ENCODE assay signal across 1 cellular context in the genomic region with DNA sequence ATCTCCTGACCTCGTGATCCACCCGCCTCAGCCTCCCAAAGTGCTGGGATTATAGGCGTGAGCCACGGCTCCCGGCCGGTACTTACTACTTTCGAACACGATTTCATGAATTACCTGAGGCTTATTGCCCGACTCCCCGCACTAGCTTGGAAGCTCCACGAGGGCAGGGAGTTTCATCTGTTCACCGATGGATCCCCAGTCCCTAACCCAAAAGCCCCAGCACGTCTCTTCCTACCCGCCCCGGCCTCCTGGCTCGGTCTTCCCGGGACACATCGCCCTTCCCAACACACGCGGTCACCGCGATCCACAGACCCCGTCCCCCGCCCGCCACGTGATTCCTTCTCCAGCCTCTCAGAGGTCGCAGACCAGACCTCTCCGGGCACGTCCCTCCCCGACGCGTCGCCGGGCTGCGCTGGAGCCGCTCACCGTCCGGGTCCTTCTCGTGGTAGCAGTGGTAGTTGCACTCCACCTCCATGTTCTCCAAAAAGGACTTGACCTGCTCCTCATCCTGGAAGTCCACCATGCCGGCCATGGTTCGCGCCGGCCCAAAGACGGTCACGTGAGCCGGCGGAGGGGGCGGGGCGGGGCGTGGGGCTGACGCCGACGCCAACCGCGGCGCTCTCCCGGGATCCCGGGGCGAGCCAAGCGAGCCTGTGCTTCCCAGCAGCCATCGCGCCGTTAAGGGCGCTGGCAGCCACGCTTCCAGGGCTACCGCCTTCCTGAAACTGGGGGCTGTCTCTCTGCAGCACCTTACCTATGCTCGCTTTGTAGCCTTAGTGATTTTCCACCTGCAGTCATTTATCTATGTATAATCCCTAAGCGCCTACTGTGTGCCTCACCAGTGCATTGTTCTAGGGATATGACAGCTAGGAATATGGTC.
TF ChIP-seq lines count a peak whose summit lies in the region.

A gene (minus strand): TSS at position 553 of the 880 bp plus-strand sequence. CDS start 21 bp downstream, at position 532.

TF ChIP-seq in K562, 482 proteins besides CTCF, POLR2A, EP300 and RAD21 (continued from another document and continues in another):
- TF ChIP-seq, protein P1, sequence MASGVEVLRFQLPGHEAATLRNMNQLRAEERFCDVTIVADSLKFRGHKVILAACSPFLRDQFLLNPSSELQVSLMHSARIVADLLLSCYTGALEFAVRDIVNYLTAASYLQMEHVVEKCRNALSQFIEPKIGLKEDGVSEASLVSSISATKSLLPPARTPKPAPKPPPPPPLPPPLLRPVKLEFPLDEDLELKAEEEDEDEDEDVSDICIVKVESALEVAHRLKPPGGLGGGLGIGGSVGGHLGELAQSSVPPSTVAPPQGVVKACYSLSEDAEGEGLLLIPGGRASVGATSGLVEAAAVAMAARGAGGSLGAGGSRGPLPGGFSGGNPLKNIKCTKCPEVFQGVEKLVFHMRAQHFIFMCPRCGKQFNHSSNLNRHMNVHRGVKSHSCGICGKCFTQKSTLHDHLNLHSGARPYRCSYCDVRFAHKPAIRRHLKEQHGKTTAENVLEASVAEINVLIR (CRISPR knock-in tag; IDR thresholded peaks at IDR 0.05), result no peak
- no peak for TF ChIP-seq RBM39 (optimal IDR thresholded peaks at IDR 0.05; ENCODE audit: low read depth, low read length)
- 0 out of 2 replicates have a peak, but pooled peaks have one; percentile 36 for TF ChIP-seq MYNN (IDR thresholded peaks at IDR 0.05)
- no peak for TF ChIP-seq MYNN (CRISPR knock-in tag; IDR thresholded peaks at IDR 0.05)
- peak; percentile 86; the same call in 1 of the 2 replicates for TF ChIP-seq ZBED1 (IDR thresholded peaks at IDR 0.05)
- no peak; the same call in 1 of the 2 replicates for TF ChIP-seq KDM2B (CRISPR knock-in tag; IDR thresholded peaks at IDR 0.05)
- TF ChIP-seq KLF1 (tag; IDR thresholded peaks at IDR 0.05), result no peak; the same call in 1 of the 2 replicates
- TF ChIP-seq MEF2D (tag; conservative IDR thresholded peaks at IDR 0.05; ENCODE audit: low read depth), result no peak
- no peak for TF ChIP-seq MCM5 (IDR thresholded peaks at IDR 0.05; ENCODE audit: low read depth)
- TF ChIP-seq, protein P2, sequence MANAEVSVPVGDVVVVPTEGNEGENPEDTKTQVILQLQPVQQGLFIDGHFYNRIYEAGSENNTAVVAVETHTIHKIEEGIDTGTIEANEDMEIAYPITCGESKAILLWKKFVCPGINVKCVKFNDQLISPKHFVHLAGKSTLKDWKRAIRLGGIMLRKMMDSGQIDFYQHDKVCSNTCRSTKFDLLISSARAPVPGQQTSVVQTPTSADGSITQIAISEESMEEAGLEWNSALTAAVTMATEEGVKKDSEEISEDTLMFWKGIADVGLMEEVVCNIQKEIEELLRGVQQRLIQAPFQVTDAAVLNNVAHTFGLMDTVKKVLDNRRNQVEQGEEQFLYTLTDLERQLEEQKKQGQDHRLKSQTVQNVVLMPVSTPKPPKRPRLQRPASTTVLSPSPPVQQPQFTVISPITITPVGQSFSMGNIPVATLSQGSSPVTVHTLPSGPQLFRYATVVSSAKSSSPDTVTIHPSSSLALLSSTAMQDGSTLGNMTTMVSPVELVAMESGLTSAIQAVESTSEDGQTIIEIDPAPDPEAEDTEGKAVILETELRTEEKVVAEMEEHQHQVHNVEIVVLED (CRISPR knock-in tag; IDR thresholded peaks at IDR 0.05), result peak; percentile 88
- TF ChIP-seq, protein P3, sequence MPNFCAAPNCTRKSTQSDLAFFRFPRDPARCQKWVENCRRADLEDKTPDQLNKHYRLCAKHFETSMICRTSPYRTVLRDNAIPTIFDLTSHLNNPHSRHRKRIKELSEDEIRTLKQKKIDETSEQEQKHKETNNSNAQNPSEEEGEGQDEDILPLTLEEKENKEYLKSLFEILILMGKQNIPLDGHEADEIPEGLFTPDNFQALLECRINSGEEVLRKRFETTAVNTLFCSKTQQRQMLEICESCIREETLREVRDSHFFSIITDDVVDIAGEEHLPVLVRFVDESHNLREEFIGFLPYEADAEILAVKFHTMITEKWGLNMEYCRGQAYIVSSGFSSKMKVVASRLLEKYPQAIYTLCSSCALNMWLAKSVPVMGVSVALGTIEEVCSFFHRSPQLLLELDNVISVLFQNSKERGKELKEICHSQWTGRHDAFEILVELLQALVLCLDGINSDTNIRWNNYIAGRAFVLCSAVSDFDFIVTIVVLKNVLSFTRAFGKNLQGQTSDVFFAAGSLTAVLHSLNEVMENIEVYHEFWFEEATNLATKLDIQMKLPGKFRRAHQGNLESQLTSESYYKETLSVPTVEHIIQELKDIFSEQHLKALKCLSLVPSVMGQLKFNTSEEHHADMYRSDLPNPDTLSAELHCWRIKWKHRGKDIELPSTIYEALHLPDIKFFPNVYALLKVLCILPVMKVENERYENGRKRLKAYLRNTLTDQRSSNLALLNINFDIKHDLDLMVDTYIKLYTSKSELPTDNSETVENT (CRISPR knock-in tag; IDR thresholded peaks at IDR 0.05), result no peak
- TF ChIP-seq STAT5B (CRISPR knock-in tag; IDR thresholded peaks at IDR 0.05), result no peak
- TF ChIP-seq GTF2E2 (tag; IDR thresholded peaks at IDR 0.05), result peak; percentile 92; the same call in 1 of the 2 replicates
- TF ChIP-seq, protein P4, sequence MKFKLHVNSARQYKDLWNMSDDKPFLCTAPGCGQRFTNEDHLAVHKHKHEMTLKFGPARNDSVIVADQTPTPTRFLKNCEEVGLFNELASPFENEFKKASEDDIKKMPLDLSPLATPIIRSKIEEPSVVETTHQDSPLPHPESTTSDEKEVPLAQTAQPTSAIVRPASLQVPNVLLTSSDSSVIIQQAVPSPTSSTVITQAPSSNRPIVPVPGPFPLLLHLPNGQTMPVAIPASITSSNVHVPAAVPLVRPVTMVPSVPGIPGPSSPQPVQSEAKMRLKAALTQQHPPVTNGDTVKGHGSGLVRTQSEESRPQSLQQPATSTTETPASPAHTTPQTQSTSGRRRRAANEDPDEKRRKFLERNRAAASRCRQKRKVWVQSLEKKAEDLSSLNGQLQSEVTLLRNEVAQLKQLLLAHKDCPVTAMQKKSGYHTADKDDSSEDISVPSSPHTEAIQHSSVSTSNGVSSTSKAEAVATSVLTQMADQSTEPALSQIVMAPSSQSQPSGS (CRISPR knock-in tag; IDR thresholded peaks at IDR 0.05), result 0 out of 2 replicates have a peak, but pooled peaks have one; percentile 58
- TF ChIP-seq CEBPB (tag; IDR thresholded peaks at IDR 0.05), result no peak
- TF ChIP-seq BRF1 (IDR thresholded peaks at IDR 0.05; ENCODE audit: borderline replicate concordance, extremely low read depth, insufficient read length), result no peak
- TF ChIP-seq HDAC1 (IDR thresholded peaks at IDR 0.05), result peak; percentile 62 to 97; a peak in 3 of 4 replicates
- TF ChIP-seq, protein P5, sequence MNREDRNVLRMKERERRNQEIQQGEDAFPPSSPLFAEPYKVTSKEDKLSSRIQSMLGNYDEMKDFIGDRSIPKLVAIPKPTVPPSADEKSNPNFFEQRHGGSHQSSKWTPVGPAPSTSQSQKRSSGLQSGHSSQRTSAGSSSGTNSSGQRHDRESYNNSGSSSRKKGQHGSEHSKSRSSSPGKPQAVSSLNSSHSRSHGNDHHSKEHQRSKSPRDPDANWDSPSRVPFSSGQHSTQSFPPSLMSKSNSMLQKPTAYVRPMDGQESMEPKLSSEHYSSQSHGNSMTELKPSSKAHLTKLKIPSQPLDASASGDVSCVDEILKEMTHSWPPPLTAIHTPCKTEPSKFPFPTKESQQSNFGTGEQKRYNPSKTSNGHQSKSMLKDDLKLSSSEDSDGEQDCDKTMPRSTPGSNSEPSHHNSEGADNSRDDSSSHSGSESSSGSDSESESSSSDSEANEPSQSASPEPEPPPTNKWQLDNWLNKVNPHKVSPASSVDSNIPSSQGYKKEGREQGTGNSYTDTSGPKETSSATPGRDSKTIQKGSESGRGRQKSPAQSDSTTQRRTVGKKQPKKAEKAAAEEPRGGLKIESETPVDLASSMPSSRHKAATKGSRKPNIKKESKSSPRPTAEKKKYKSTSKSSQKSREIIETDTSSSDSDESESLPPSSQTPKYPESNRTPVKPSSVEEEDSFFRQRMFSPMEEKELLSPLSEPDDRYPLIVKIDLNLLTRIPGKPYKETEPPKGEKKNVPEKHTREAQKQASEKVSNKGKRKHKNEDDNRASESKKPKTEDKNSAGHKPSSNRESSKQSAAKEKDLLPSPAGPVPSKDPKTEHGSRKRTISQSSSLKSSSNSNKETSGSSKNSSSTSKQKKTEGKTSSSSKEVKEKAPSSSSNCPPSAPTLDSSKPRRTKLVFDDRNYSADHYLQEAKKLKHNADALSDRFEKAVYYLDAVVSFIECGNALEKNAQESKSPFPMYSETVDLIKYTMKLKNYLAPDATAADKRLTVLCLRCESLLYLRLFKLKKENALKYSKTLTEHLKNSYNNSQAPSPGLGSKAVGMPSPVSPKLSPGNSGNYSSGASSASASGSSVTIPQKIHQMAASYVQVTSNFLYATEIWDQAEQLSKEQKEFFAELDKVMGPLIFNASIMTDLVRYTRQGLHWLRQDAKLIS (CRISPR knock-in tag; IDR thresholded peaks at IDR 0.05), result peak; percentile 93
- TF ChIP-seq, protein P6, sequence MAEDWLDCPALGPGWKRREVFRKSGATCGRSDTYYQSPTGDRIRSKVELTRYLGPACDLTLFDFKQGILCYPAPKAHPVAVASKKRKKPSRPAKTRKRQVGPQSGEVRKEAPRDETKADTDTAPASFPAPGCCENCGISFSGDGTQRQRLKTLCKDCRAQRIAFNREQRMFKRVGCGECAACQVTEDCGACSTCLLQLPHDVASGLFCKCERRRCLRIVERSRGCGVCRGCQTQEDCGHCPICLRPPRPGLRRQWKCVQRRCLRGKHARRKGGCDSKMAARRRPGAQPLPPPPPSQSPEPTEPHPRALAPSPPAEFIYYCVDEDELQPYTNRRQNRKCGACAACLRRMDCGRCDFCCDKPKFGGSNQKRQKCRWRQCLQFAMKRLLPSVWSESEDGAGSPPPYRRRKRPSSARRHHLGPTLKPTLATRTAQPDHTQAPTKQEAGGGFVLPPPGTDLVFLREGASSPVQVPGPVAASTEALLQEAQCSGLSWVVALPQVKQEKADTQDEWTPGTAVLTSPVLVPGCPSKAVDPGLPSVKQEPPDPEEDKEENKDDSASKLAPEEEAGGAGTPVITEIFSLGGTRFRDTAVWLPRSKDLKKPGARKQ (CRISPR knock-in tag; IDR thresholded peaks at IDR 0.05), result no peak
- no peak for TF ChIP-seq ETV1 (tag; conservative IDR thresholded peaks at IDR 0.05; ENCODE audit: low read depth)
- no peak for TF ChIP-seq ZNF445 (CRISPR knock-in tag; IDR thresholded peaks at IDR 0.05; ENCODE audit: low read depth)
- TF ChIP-seq, protein P7, sequence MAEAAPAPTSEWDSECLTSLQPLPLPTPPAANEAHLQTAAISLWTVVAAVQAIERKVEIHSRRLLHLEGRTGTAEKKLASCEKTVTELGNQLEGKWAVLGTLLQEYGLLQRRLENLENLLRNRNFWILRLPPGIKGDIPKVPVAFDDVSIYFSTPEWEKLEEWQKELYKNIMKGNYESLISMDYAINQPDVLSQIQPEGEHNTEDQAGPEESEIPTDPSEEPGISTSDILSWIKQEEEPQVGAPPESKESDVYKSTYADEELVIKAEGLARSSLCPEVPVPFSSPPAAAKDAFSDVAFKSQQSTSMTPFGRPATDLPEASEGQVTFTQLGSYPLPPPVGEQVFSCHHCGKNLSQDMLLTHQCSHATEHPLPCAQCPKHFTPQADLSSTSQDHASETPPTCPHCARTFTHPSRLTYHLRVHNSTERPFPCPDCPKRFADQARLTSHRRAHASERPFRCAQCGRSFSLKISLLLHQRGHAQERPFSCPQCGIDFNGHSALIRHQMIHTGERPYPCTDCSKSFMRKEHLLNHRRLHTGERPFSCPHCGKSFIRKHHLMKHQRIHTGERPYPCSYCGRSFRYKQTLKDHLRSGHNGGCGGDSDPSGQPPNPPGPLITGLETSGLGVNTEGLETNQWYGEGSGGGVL (CRISPR knock-in tag; IDR thresholded peaks at IDR 0.05), result no peak
- no peak for TF ChIP-seq PCBP2 (IDR thresholded peaks at IDR 0.05; ENCODE audit: low read depth, low read length, poor library complexity, severe bottlenecking)
- TF ChIP-seq, protein P8, sequence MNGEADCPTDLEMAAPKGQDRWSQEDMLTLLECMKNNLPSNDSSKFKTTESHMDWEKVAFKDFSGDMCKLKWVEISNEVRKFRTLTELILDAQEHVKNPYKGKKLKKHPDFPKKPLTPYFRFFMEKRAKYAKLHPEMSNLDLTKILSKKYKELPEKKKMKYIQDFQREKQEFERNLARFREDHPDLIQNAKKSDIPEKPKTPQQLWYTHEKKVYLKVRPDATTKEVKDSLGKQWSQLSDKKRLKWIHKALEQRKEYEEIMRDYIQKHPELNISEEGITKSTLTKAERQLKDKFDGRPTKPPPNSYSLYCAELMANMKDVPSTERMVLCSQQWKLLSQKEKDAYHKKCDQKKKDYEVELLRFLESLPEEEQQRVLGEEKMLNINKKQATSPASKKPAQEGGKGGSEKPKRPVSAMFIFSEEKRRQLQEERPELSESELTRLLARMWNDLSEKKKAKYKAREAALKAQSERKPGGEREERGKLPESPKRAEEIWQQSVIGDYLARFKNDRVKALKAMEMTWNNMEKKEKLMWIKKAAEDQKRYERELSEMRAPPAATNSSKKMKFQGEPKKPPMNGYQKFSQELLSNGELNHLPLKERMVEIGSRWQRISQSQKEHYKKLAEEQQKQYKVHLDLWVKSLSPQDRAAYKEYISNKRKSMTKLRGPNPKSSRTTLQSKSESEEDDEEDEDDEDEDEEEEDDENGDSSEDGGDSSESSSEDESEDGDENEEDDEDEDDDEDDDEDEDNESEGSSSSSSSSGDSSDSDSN (IDR thresholded peaks at IDR 0.05; ENCODE audit: borderline replicate concordance in 1 of 2, low read depth in 2 of 2, low read length in 2 of 2), result peak in 1 of 2 experiments; percentile 48; a peak in 1 of 4 replicates
- no peak for TF ChIP-seq MED1 (CRISPR knock-in tag; IDR thresholded peaks at IDR 0.05; ENCODE audit: borderline replicate concordance)
- TF ChIP-seq, protein P9, sequence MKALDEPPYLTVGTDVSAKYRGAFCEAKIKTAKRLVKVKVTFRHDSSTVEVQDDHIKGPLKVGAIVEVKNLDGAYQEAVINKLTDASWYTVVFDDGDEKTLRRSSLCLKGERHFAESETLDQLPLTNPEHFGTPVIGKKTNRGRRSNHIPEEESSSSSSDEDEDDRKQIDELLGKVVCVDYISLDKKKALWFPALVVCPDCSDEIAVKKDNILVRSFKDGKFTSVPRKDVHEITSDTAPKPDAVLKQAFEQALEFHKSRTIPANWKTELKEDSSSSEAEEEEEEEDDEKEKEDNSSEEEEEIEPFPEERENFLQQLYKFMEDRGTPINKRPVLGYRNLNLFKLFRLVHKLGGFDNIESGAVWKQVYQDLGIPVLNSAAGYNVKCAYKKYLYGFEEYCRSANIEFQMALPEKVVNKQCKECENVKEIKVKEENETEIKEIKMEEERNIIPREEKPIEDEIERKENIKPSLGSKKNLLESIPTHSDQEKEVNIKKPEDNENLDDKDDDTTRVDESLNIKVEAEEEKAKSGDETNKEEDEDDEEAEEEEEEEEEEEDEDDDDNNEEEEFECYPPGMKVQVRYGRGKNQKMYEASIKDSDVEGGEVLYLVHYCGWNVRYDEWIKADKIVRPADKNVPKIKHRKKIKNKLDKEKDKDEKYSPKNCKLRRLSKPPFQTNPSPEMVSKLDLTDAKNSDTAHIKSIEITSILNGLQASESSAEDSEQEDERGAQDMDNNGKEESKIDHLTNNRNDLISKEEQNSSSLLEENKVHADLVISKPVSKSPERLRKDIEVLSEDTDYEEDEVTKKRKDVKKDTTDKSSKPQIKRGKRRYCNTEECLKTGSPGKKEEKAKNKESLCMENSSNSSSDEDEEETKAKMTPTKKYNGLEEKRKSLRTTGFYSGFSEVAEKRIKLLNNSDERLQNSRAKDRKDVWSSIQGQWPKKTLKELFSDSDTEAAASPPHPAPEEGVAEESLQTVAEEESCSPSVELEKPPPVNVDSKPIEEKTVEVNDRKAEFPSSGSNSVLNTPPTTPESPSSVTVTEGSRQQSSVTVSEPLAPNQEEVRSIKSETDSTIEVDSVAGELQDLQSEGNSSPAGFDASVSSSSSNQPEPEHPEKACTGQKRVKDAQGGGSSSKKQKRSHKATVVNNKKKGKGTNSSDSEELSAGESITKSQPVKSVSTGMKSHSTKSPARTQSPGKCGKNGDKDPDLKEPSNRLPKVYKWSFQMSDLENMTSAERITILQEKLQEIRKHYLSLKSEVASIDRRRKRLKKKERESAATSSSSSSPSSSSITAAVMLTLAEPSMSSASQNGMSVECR (CRISPR knock-in tag; IDR thresholded peaks at IDR 0.05), result peak; percentile 90
- no peak for TF ChIP-seq RFX5 (IDR thresholded peaks at IDR 0.05; ENCODE audit: low read depth, low read length)
